Comparison of ENCODE assay signal across 26 cellular contexts in the genomic region with DNA sequence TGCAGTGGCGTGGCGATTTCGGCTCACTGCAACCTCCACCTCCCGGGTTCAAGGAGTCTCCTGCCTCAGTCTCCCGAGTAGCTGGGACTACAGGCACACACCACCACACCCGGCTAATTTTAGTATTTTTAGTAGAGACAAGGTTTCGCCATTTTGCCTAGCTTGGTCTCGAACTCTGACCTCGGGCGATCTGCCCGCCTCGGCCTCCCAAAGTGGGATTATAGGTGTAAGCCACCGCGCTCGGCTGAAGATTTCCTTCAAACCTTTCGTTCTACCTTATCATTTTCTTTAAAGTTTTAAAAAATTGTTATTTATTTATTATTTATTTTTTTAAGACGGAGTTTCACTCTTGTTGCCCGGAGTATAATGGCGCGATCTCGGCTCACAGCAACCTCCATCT. TPM values are rescaled to one million over a fixed set of nuclear protein-coding genes. Genes with fewer than 3 reads are reported as not detected.
DNase-seq lines count a peak whose midpoint lies in the region; ATAC-seq and TF ChIP-seq lines count a peak whose summit lies in the region.
"Had no signal": no experiment of that assay in that cellular context is flagged by ENCODE, and none has a peak within 500 bp of the region (broad histone marks: within the 10 kb centered on the region; RNA-seq: fewer than 3 reads in every experiment).

No MANE protein-coding gene starts in this region.

- H3K4me1 ChIP-seq in CD8-positive, alpha-beta memory T cell (ENCODE audit: insufficient read depth, low read length): peaks cover 29% of the 10 kb centered on the region
- H3K4me1 ChIP-seq: colonic mucosa had no signal

- peaks cover 4% of the 10 kb centered on the region for H3K27me3 Mint-ChIP-seq in activated CD8-positive, alpha-beta memory T cell treated with anti-CD3 and anti-CD28 coated beads, Interleukin-2, amount 10 ng/mL, durations not matched to agents 7 days and 5 days
- H3K27me3 Mint-ChIP-seq in CD8-positive, alpha-beta memory T cell: no peaks in the 10 kb centered on the region
- H3K27me3 Mint-ChIP-seq in T-cell (no peaks in the 10 kb centered on the region), neural crest cell (ENCODE audit: low read depth) (peaks cover 17% of the 10 kb centered on the region)
- H3K27me3 Mint-ChIP-seq: activated CD4-positive, alpha-beta T cell treated with anti-CD3 and anti-CD28 coated beads for 36 hours had no signal

- peaks cover 28% of the 10 kb centered on the region for H3K4me1 Mint-ChIP-seq in activated CD8-positive, alpha-beta memory T cell treated with anti-CD3 and anti-CD28 coated beads, Interleukin-2, amount 10 ng/mL, durations not matched to agents 7 days and 5 days
- H3K4me1 Mint-ChIP-seq in CD8-positive, alpha-beta memory T cell: peaks cover 37 to 38% (median 37%) of the 10 kb centered on the region in 3 donors
- H3K4me1 Mint-ChIP-seq in T-cell (peaks cover 33 to 35% (median 33%) of the 10 kb centered on the region in 3 donors), neural crest cell (peaks cover 32% of the 10 kb centered on the region)

- no peak overlapping the region for H3K27ac Mint-ChIP-seq in activated CD8-positive, alpha-beta memory T cell treated with anti-CD3 and anti-CD28 coated beads, Interleukin-2, amount 10 ng/mL, durations not matched to agents 7 days and 5 days
- peak overlapping the region in 1 of 8 donors; percentile 38 for H3K27ac Mint-ChIP-seq in CD8-positive, alpha-beta memory T cell
- H3K27ac Mint-ChIP-seq in T-cell: no peak overlapping the region
- H3K27ac Mint-ChIP-seq in neural crest cell (ENCODE audit: unreplicated experiment): no peak overlapping the region

- no peak for TF ChIP-seq CTCF in neural crest cell (conservative IDR thresholded peaks at IDR 0.05)
- TF ChIP-seq CTCF in dorsolateral prefrontal cortex (IDR thresholded peaks at IDR 0.05 in 54 of 56, conservative IDR thresholded peaks at IDR 0.05 in 2 of 56; ENCODE audit: low read depth in 1 of 56, partially characterized antibody in 56 of 56): no peak

- H3K4me3 Mint-ChIP-seq in activated CD8-positive, alpha-beta memory T cell treated with anti-CD3 and anti-CD28 coated beads, Interleukin-2, amount 10 ng/mL, durations not matched to agents 7 days and 5 days: peak overlapping the region; percentile 7
- H3K4me3 Mint-ChIP-seq in CD8-positive, alpha-beta memory T cell: peak overlapping the region in 6 of 7 donors; percentile 22 to 69 (median 44)
- H3K4me3 Mint-ChIP-seq in T-cell (peak overlapping the region; percentile 21 to 57 (median 53)), neural crest cell (peak overlapping the region; percentile 78)

- H3K27ac ChIP-seq in CD8-positive, alpha-beta memory T cell (ENCODE audit: low read depth, low read length): no peak overlapping the region
- no peak overlapping the region for H3K27ac ChIP-seq in dorsolateral prefrontal cortex

- H3K9me3 ChIP-seq in CD8-positive, alpha-beta memory T cell (ENCODE audit: low read length): no peaks in the 10 kb centered on the region
- H3K9me3 ChIP-seq: colonic mucosa, esophagus squamous epithelium, upper lobe of right lung had no signal

- POLR2A ChIA-PET in CD8-positive, alpha-beta memory T cell (lab: Charles Lee): no interaction called here
- POLR2A ChIA-PET in T-cell (lab: Charles Lee): interaction anchor here (0.9 to 3.9 kb wide), 2 partner anchors 17 to 23 kb away, joined by 3 to 49 read pairs; a partner anchor contains a TSS

- ATAC-seq in activated CD8-positive, alpha-beta memory T cell treated with anti-CD3 and anti-CD28 coated beads, Interleukin-2, amount 10 ng/mL, durations not matched to agents 7 days and 5 days: no peak
- no peak for ATAC-seq in T-cell (replicated peaks in 1 of 4)

- H3K4me3 ChIP-seq in CD8-positive, alpha-beta memory T cell (ENCODE audit: low read length): no peak overlapping the region
- H3K4me3 ChIP-seq in dorsolateral prefrontal cortex: peak overlapping the region in 15 of 59 donors; percentile 72 to 100 (median 99)

- no peak for DNase-seq in activated CD8-positive, alpha-beta memory T cell treated with anti-CD3 and anti-CD28 coated beads, Interleukin-2, amount 10 ng/mL, durations not matched to agents 7 days and 5 days
- DNase-seq in activated CD8-positive, alpha-beta memory T cell treated with anti-CD3 and anti-CD28 coated beads, Interleukin-2, amount 50 U/mL, for 4 hours: no peak
- DNase-seq in CD8-positive, alpha-beta memory T cell: no peak
- DNase-seq in T-cell (no peak), neural crest cell (ENCODE audit: low read depth, low spot score) (no peak), Kasumi-1 (lab: John Stamatoyannopoulos, UW) (no peak), dorsolateral prefrontal cortex (no peak), glomerular visceral epithelial cell (ENCODE audit: extremely low spot score) (no peak)
- DNase-seq: activated CD4-positive, alpha-beta T cell treated with anti-CD3 and anti-CD28 coated beads for 36 hours; colonic mucosa; DMS 273 treated with DMSO at 0.1 percent for 48 hours; esophagus squamous epithelium; GDM1; H7; kidney glomerular epithelial cell; mammary epithelial cell; NCI-H1048; NCI-H1930; NCI-H345; NCI-H82; occipital lobe; retina; SIG-M5; stimulated activated CD4-positive, alpha-beta T cell treated with anti-CD3 and anti-CD28 coated beads, Interleukin-15, amount 100 ng/mL, for 24 hours; upper lobe of right lung had no signal

- CTCF ChIA-PET in activated CD8-positive, alpha-beta memory T cell treated with anti-CD3 and anti-CD28 coated beads, Interleukin-2, amount 10 ng/mL, durations not matched to agents 7 days and 5 days (lab: Charles Lee): no interaction called here
- CTCF ChIA-PET in CD8-positive, alpha-beta memory T cell (lab: Charles Lee): no interaction called here
- CTCF ChIA-PET in T-cell (lab: Charles Lee): no interaction called here

- no peaks in the 10 kb centered on the region for H3K27me3 ChIP-seq in CD8-positive, alpha-beta memory T cell (ENCODE audit: insufficient read depth, low read length, poor library complexity, severe bottlenecking)
- H3K27me3 ChIP-seq in dorsolateral prefrontal cortex: no peaks in the 10 kb centered on the region
- H3K27me3 ChIP-seq: colonic mucosa, esophagus squamous epithelium, upper lobe of right lung had no signal

- H3K9me3 Mint-ChIP-seq in activated CD8-positive, alpha-beta memory T cell treated with anti-CD3 and anti-CD28 coated beads, Interleukin-2, amount 10 ng/mL, durations not matched to agents 7 days and 5 days (ENCODE audit: low read depth): no peaks in the 10 kb centered on the region
- no peaks in the 10 kb centered on the region for H3K9me3 Mint-ChIP-seq in CD8-positive, alpha-beta memory T cell
- H3K9me3 Mint-ChIP-seq in T-cell (no peaks in the 10 kb centered on the region), neural crest cell (no peaks in the 10 kb centered on the region)
- H3K9me3 Mint-ChIP-seq: activated T-helper 2 cell treated with anti-CD3 and anti-CD28 coated beads, Interferon-gamma antibody, Interleukin-2, Interleukin-4, amounts not matched to agents 10 μg/mL and 5 μg/mL and 100 μg/mL, durations not matched to agents 14 hours and 24 hours and 36 hours had no signal

- no peaks in the 10 kb centered on the region for H3K36me3 ChIP-seq in CD8-positive, alpha-beta memory T cell (ENCODE audit: insufficient read depth, low read length)
- H3K36me3 ChIP-seq: colonic mucosa, esophagus squamous epithelium, upper lobe of right lung had no signal

- H3K36me3 Mint-ChIP-seq in activated CD8-positive, alpha-beta memory T cell treated with anti-CD3 and anti-CD28 coated beads, Interleukin-2, amount 10 ng/mL, durations not matched to agents 7 days and 5 days: peaks cover 7% of the 10 kb centered on the region
- peaks cover 0 to 3% (median 0%) of the 10 kb centered on the region in 3 donors for H3K36me3 Mint-ChIP-seq in CD8-positive, alpha-beta memory T cell
- H3K36me3 Mint-ChIP-seq in T-cell (no peaks in the 10 kb centered on the region), neural crest cell (ENCODE audit: low read depth) (no peaks in the 10 kb centered on the region)

- intact Hi-C loops in dorsolateral prefrontal cortex (cut with DNase I): loop anchor here in 1 of 2 donors (10.0 kb wide), 1 partner anchor 329 kb away; no protein-coding TSS in a partner anchor

RNA-seq across cellular contexts. Expression of a gene that starts 1.0 kb away (rescaled TPM):
- total RNA-seq in activated CD8-positive, alpha-beta memory T cell treated with anti-CD3 and anti-CD28 coated beads, Interleukin-2, amount 10 ng/mL, durations not matched to agents 7 days and 5 days: 10 to 100 TPM; 70.9 to 89.7 TPM
- total RNA-seq in CD8-positive, alpha-beta memory T cell: 100 to 1,000 TPM; 169 to 186 TPM
- polyA plus RNA-seq in CD8-positive, alpha-beta memory T cell: 40.0 TPM
- total RNA-seq in T-cell (10 to 100 TPM; 58.0 to 68.4 (median 62.9) TPM), neural crest cell (66.7 and 70.6 TPM in 2 replicates), dorsolateral prefrontal cortex (10 to 100 TPM; 20.4 to 54.5 (median 32.7) TPM)

RNA-seq across cellular contexts. Expression of a gene that starts 23.4 kb away (rescaled TPM):
- total RNA-seq in activated CD8-positive, alpha-beta memory T cell treated with anti-CD3 and anti-CD28 coated beads, Interleukin-2, amount 10 ng/mL, durations not matched to agents 7 days and 5 days: 10 to 100 TPM; 17.4 to 18.8 TPM
- total RNA-seq in CD8-positive, alpha-beta memory T cell: 10 to 100 TPM; 18.3 to 20.2 TPM
- 16.6 TPM for polyA plus RNA-seq in CD8-positive, alpha-beta memory T cell
- total RNA-seq in T-cell: 10 to 100 TPM; 14.8 to 20.4 (median 17.0) TPM
- 21.8 and 22.6 TPM in 2 replicates for total RNA-seq in neural crest cell
- 10 to 100 TPM; 15.0 to 32.6 (median 21.0) TPM for total RNA-seq in dorsolateral prefrontal cortex

Comparison
In these comparisons a context has a peak if more than half of its experiments do, and no peak if none do; other contexts are left out.
1. H3K4me3 Mint-ChIP-seq: peak in every context shown above with its lines; median percentile 78 in neural crest cell; 53 in T-cell; 44 in CD8-positive, alpha-beta memory T cell; 7 in activated CD8-positive, alpha-beta memory T cell treated with anti-CD3 and anti-CD28 coated beads, Interleukin-2, amount 10 ng/mL, durations not matched to agents 7 days and 5 days.